Comparison of ENCODE assay signal across 29 cellular contexts in genomic region chr1:233652536-233652935, GRCh38. TPM values are rescaled to one million over a fixed set of nuclear protein-coding genes. Genes with fewer than 3 reads are reported as not detected.
"Had no signal": no experiment of that assay in that cellular context is flagged by ENCODE, and none has a peak within 500 bp of the region (broad histone marks: within the 10 kb centered on the region; RNA-seq: fewer than 3 reads in every experiment).

No MANE protein-coding gene starts in this region.

- H3K4me1 Mint-ChIP-seq: activated CD4-positive, alpha-beta T cell treated with anti-CD3 and anti-CD28 coated beads for 36 hours; activated CD4-positive, alpha-beta T cell treated with anti-CD3 and anti-CD28 coated beads, Interleukin-2, amount 10 ng/mL, durations not matched to agents 24 days and 14 days; activated CD8-positive, alpha-beta memory T cell treated with anti-CD3 and anti-CD28 coated beads, Interleukin-2, amount 10 ng/mL, durations not matched to agents 7 days and 5 days; activated naive CD4-positive, alpha-beta T cell treated with anti-CD3 and anti-CD28 coated beads, Interleukin-2, amount 50 U/mL, for 24 hours; activated naive CD8-positive, alpha-beta T cell treated with anti-CD3 and anti-CD28 coated beads, Interleukin-2, amount 10 ng/mL, durations not matched to agents 7 days and 5 days; central memory CD8-positive, alpha-beta T cell had no signal

- FAIRE-seq: astrocyte had no signal

- H3K27me3 ChIP-seq: brain microvascular endothelial cell, cardiac muscle cell, esophagus muscularis mucosa had no signal

- H3K4me3 Mint-ChIP-seq: activated CD4-positive, alpha-beta memory T cell treated with anti-CD3 and anti-CD28 coated beads for 36 hours; activated CD4-positive, alpha-beta T cell treated with anti-CD3 and anti-CD28 coated beads for 36 hours; activated CD4-positive, alpha-beta T cell treated with anti-CD3 and anti-CD28 coated beads, Interleukin-2, amount 10 ng/mL, durations not matched to agents 24 days and 14 days; activated CD8-positive, alpha-beta memory T cell treated with anti-CD3 and anti-CD28 coated beads, Interleukin-2, amount 10 ng/mL, durations not matched to agents 7 days and 5 days; activated CD8-positive, alpha-beta T cell treated with anti-CD3 and anti-CD28 coated beads, Interleukin-2, amount 10 ng/mL, durations not matched to agents 7 days and 5 days; activated naive CD4-positive, alpha-beta T cell treated with anti-CD3 and anti-CD28 coated beads for 36 hours; activated naive CD4-positive, alpha-beta T cell treated with anti-CD3 and anti-CD28 coated beads, Interleukin-2, amount 50 U/mL, for 24 hours; activated naive CD8-positive, alpha-beta T cell treated with anti-CD3 and anti-CD28 coated beads, Interleukin-2, amount 10 ng/mL, durations not matched to agents 7 days and 5 days; activated T-helper 1 cell treated with anti-CD3 and anti-CD28 coated beads, Interleukin-12 subunit alpha, Interleukin-12 subunit beta, Interleukin-2, Interleukin-4 antibody, amounts not matched to agents 30 ng/mL and 10 ng/mL and 1 ng/mL, durations not matched to agents 14 hours and 24 hours and 36 hours; central memory CD8-positive, alpha-beta T cell; dendritic cell treated with granulocyte-macrophage colony-stimulating factor and Interleukin-4, amounts not matched to agents 40 ng/mL and 50 ng/mL, for 4 days; effector memory CD8-positive, alpha-beta T cell had no signal

- ATAC-seq: activated CD4-positive, alpha-beta T cell treated with anti-CD3 and anti-CD28 coated beads for 36 hours; activated CD8-positive, alpha-beta memory T cell treated with anti-CD3 and anti-CD28 coated beads, Interleukin-2, amount 10 ng/mL, durations not matched to agents 7 days and 5 days; activated CD8-positive, alpha-beta T cell treated with anti-CD3 and anti-CD28 coated beads, Interleukin-2, amount 10 ng/mL, durations not matched to agents 7 days and 5 days; effector memory CD8-positive, alpha-beta T cell; gastroesophageal sphincter had no signal

- DNase-seq: activated CD4-positive, alpha-beta memory T cell treated with anti-CD3 and anti-CD28 coated beads for 36 hours; activated CD4-positive, alpha-beta T cell treated with anti-CD3 and anti-CD28 coated beads for 36 hours; activated CD4-positive, alpha-beta T cell treated with anti-CD3 and anti-CD28 coated beads, Interleukin-2, amount 10 ng/mL, durations not matched to agents 24 days and 14 days; activated CD4-positive, CD25-positive, alpha-beta regulatory T cell; activated CD4-positive, CD25-positive, alpha-beta regulatory T cell treated with anti-CD3 and anti-CD28 coated beads, Interleukin-2, amount 50 U/mL, for 72 hours; activated CD8-positive, alpha-beta memory T cell treated with anti-CD3 and anti-CD28 coated beads, Interleukin-2, amount 10 ng/mL, durations not matched to agents 7 days and 5 days; activated CD8-positive, alpha-beta memory T cell treated with anti-CD3 and anti-CD28 coated beads, Interleukin-2, amount 50 U/mL, for 4 hours; activated CD8-positive, alpha-beta T cell treated with anti-CD3 and anti-CD28 coated beads, Interleukin-2, amount 10 ng/mL, durations not matched to agents 7 days and 5 days; activated effector memory CD4-positive, alpha-beta T cell treated with anti-CD3 and anti-CD28 coated beads, Interleukin-2, amount 50 U/mL, for 16 hours; activated naive CD4-positive, alpha-beta T cell treated with anti-CD3 and anti-CD28 coated beads for 36 hours; activated naive CD8-positive, alpha-beta T cell treated with anti-CD3 and anti-CD28 coated beads, Interleukin-2, amount 10 ng/mL, durations not matched to agents 7 days and 5 days; activated T-cell treated with anti-CD3 and anti-CD28 coated beads, Interleukin-2, amount 50 U/mL, for 1 hour; activated T-cell treated with anti-CD3 and anti-CD28 coated beads, Interleukin-2, amount 50 U/mL, for 48 hours; brain microvascular endothelial cell; effector CD4-positive, alpha-beta T cell; effector memory CD8-positive, alpha-beta T cell; erythroblast; foreskin melanocyte; T-helper 2 cell had no signal

- H3K27me3 Mint-ChIP-seq: activated CD4-positive, alpha-beta T cell treated with anti-CD3 and anti-CD28 coated beads, Interleukin-2, amount 10 ng/mL, durations not matched to agents 24 days and 14 days; activated naive CD8-positive, alpha-beta T cell treated with anti-CD3 and anti-CD28 coated beads, Interleukin-2, amount 10 ng/mL, durations not matched to agents 7 days and 5 days had no signal

- H3K36me3 ChIP-seq: brain microvascular endothelial cell, cardiac muscle cell, esophagus muscularis mucosa, gastroesophageal sphincter had no signal

- H3K9me3 Mint-ChIP-seq: activated CD4-positive, alpha-beta memory T cell treated with anti-CD3 and anti-CD28 coated beads for 36 hours; activated CD4-positive, alpha-beta T cell treated with anti-CD3 and anti-CD28 coated beads, Interleukin-2, amount 10 ng/mL, durations not matched to agents 24 days and 14 days; activated naive CD4-positive, alpha-beta T cell treated with anti-CD3 and anti-CD28 coated beads for 36 hours; activated naive CD4-positive, alpha-beta T cell treated with anti-CD3 and anti-CD28 coated beads, Interleukin-2, amount 50 U/mL, for 24 hours; activated naive CD8-positive, alpha-beta T cell treated with anti-CD3 and anti-CD28 coated beads, Interleukin-2, amount 10 ng/mL, durations not matched to agents 7 days and 5 days; activated T-helper 1 cell treated with anti-CD3 and anti-CD28 coated beads, Interleukin-12 subunit alpha, Interleukin-12 subunit beta, Interleukin-2, Interleukin-4 antibody, amounts not matched to agents 30 ng/mL and 10 ng/mL and 1 ng/mL, durations not matched to agents 14 hours and 24 hours and 36 hours; activated T-helper 2 cell treated with anti-CD3 and anti-CD28 coated beads, Interferon-gamma antibody, Interleukin-2, Interleukin-4, amounts not matched to agents 10 μg/mL and 5 μg/mL and 100 μg/mL, durations not matched to agents 14 hours and 24 hours and 36 hours; central memory CD8-positive, alpha-beta T cell; dendritic cell treated with granulocyte-macrophage colony-stimulating factor and Interleukin-4, amounts not matched to agents 40 ng/mL and 50 ng/mL, for 4 days; effector memory CD8-positive, alpha-beta T cell had no signal

- H3K27ac ChIP-seq: brain microvascular endothelial cell, cardiac muscle cell, coronary artery, esophagus muscularis mucosa, gastroesophageal sphincter had no signal

- H3K27ac Mint-ChIP-seq: activated CD4-positive, alpha-beta memory T cell treated with anti-CD3 and anti-CD28 coated beads for 36 hours; activated CD4-positive, alpha-beta T cell treated with anti-CD3 and anti-CD28 coated beads for 36 hours; activated CD4-positive, alpha-beta T cell treated with anti-CD3 and anti-CD28 coated beads, Interleukin-2, amount 10 ng/mL, durations not matched to agents 24 days and 14 days; activated CD8-positive, alpha-beta memory T cell treated with anti-CD3 and anti-CD28 coated beads, Interleukin-2, amount 10 ng/mL, durations not matched to agents 7 days and 5 days; activated CD8-positive, alpha-beta T cell treated with anti-CD3 and anti-CD28 coated beads, Interleukin-2, amount 10 ng/mL, durations not matched to agents 7 days and 5 days; activated naive CD4-positive, alpha-beta T cell treated with anti-CD3 and anti-CD28 coated beads for 36 hours; activated naive CD4-positive, alpha-beta T cell treated with anti-CD3 and anti-CD28 coated beads, Interleukin-2, amount 50 U/mL, for 24 hours; activated naive CD8-positive, alpha-beta T cell treated with anti-CD3 and anti-CD28 coated beads, Interleukin-2, amount 10 ng/mL, durations not matched to agents 7 days and 5 days; activated T-helper 1 cell treated with anti-CD3 and anti-CD28 coated beads, Interleukin-12 subunit alpha, Interleukin-12 subunit beta, Interleukin-2, Interleukin-4 antibody, amounts not matched to agents 30 ng/mL and 10 ng/mL and 1 ng/mL, durations not matched to agents 14 hours and 24 hours and 36 hours; activated T-helper 2 cell treated with anti-CD3 and anti-CD28 coated beads, Interferon-gamma antibody, Interleukin-2, Interleukin-4, amounts not matched to agents 10 μg/mL and 5 μg/mL and 100 μg/mL, durations not matched to agents 14 hours and 24 hours and 36 hours; dendritic cell treated with granulocyte-macrophage colony-stimulating factor and Interleukin-4, amounts not matched to agents 40 ng/mL and 50 ng/mL, for 4 days; effector memory CD8-positive, alpha-beta T cell had no signal

- H3K4me3 ChIP-seq: cardiac muscle cell, coronary artery, esophagus muscularis mucosa, gastroesophageal sphincter had no signal

- H3K36me3 Mint-ChIP-seq: activated CD4-positive, alpha-beta memory T cell treated with anti-CD3 and anti-CD28 coated beads for 36 hours; activated CD8-positive, alpha-beta memory T cell treated with anti-CD3 and anti-CD28 coated beads, Interleukin-2, amount 10 ng/mL, durations not matched to agents 7 days and 5 days; activated naive CD4-positive, alpha-beta T cell treated with anti-CD3 and anti-CD28 coated beads, Interleukin-2, amount 50 U/mL, for 24 hours; activated naive CD8-positive, alpha-beta T cell treated with anti-CD3 and anti-CD28 coated beads, Interleukin-2, amount 10 ng/mL, durations not matched to agents 7 days and 5 days had no signal

- H3K4me1 ChIP-seq: esophagus muscularis mucosa, gastroesophageal sphincter had no signal

RNA-seq across cellular contexts. Expression of gene KCNK1, which starts 38.6 kb away (rescaled TPM):
- total RNA-seq: activated naive CD8-positive, alpha-beta T cell treated with anti-CD3 and anti-CD28 coated beads, Interleukin-2, amount 10 ng/mL, durations not matched to agents 7 days and 5 days had no signal
